Comparison of ENCODE assay signal across 8 cellular contexts in the genomic region with DNA sequence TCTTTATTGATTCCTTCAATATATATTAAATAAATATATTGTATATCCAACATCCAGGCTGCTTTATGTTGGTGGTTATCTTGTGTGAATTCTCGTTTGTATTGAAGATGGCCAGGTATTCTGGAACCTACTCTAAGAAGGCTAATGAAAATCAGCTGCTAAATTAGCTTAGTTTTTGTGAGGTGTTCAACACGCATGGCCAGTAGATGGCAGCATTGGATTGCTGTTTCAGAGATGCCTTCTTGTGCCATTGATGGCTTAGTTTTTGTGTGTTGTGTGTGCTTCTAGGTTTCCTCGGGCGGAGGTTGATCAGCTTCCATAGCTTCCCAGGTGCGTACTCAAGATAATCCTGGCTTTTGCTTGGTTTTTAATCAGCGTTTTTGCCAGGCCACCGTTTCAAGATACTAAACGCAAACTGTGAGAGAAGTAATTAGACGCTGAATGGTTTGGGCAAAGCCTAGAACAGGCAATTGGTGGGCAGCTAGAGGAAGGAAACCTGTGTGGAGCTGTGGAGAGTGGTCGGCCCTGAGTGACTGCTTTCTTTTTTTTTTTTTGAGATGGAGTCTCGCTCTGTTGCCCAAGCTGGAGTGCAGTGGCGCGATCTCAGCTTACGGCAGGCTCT. TPM values are rescaled to one million over a fixed set of nuclear protein-coding genes. Genes with fewer than 3 reads are reported as not detected.
A peak's percentile ranks its signal among the peaks of the same experiment; 100 is the strongest.
DNase-seq lines count a peak whose midpoint lies in the region; ATAC-seq and TF ChIP-seq lines count a peak whose summit lies in the region.

No MANE protein-coding gene starts in this region.

- H3K27me3 Mint-ChIP-seq in T-helper 2 cell treated with Interferon-gamma antibody and Interleukin-4, amounts not matched to agents 5 μg/mL and 100 μg/mL, for 36 hours (ENCODE audit: low read depth) = no peaks in the 10 kb centered on the region

- H3K4me1 Mint-ChIP-seq in T-helper 2 cell treated with Interferon-gamma antibody and Interleukin-4, amounts not matched to agents 5 μg/mL and 100 μg/mL, for 36 hours (ENCODE audit: low read depth) = peaks cover 10% of the 10 kb centered on the region

- no peaks in the 10 kb centered on the region for H3K4me1 ChIP-seq in ascending aorta

- no peaks in the 10 kb centered on the region for H3K9me3 Mint-ChIP-seq in T-helper 2 cell treated with Interferon-gamma antibody and Interleukin-4, amounts not matched to agents 5 μg/mL and 100 μg/mL, for 36 hours

- DNase-seq in GM12864 (ENCODE audit: low read depth) (peak; percentile 59), NCI-H1417 (lab: John Stamatoyannopoulos, UW) (peak; percentile 51 to 88 (median 60)), ascending aorta (ENCODE audit: low spot score in 2 of 2) (peak in 1 of 2 donors; percentile 82), hepatic stellate cell (ENCODE audit: low spot score) (peak; percentile 67), skeletal muscle cell (ENCODE audit: low read depth) (peak; percentile 34), NK-92 (lab: John Stamatoyannopoulos, UW; ENCODE audit: unreplicated experiment) (no peak)
- peak; percentile 44 for DNase-seq in T-helper 2 cell treated with Interferon-gamma antibody and Interleukin-4, amounts not matched to agents 5 μg/mL and 100 μg/mL, for 36 hours (ENCODE audit: low spot score)

- H3K4me3 ChIP-seq in GM12864 (ENCODE audit: low read depth, low read length) = no peak overlapping the region
- H3K4me3 ChIP-seq in ascending aorta = no peak overlapping the region
- H3K4me3 ChIP-seq in skeletal muscle cell (ENCODE audit: low read depth, low read length) = no peak overlapping the region

- H3K27ac ChIP-seq in ascending aorta = no peak overlapping the region

- TF ChIP-seq CTCF in GM12864 (IDR thresholded peaks at IDR 0.05; ENCODE audit: low read depth, low read length, missing control alignments) = peak; percentile 87
- TF ChIP-seq CTCF in ascending aorta (IDR thresholded peaks at IDR 0.05) = peak; percentile 52 to 82 (median 75)

- H3K9me3 ChIP-seq in ascending aorta = no peaks in the 10 kb centered on the region

- peak; percentile 72 for ATAC-seq in HG02588 (IDR thresholded peaks at IDR 0.05; ENCODE audit: unreplicated experiment)

- H3K36me3 Mint-ChIP-seq in T-helper 2 cell treated with Interferon-gamma antibody and Interleukin-4, amounts not matched to agents 5 μg/mL and 100 μg/mL, for 36 hours (ENCODE audit: low read depth) = peaks cover 8% of the 10 kb centered on the region

- no peak overlapping the region for H3K27ac Mint-ChIP-seq in T-helper 2 cell treated with Interferon-gamma antibody and Interleukin-4, amounts not matched to agents 5 μg/mL and 100 μg/mL, for 36 hours

- H3K27me3 ChIP-seq in ascending aorta = no peaks in the 10 kb centered on the region

- no peak overlapping the region for H3K4me3 Mint-ChIP-seq in T-helper 2 cell treated with Interferon-gamma antibody and Interleukin-4, amounts not matched to agents 5 μg/mL and 100 μg/mL, for 36 hours

- H3K36me3 ChIP-seq in ascending aorta = no peaks in the 10 kb centered on the region

- intact Hi-C loops in ascending aorta (cut with DNase I) = loop anchor here (1.0 to 10.0 kb wide), 5 partner anchors 52 to 624 kb away; partner anchors contain the start of gene ELF2

RNA-seq across cellular contexts. Expression of gene NOCT, which starts 15.1 kb away (rescaled TPM):
- 9.9 TPM for total RNA-seq in ascending aorta
